14 cellular contexts compared by ENCODE assay signal in the genomic region with DNA sequence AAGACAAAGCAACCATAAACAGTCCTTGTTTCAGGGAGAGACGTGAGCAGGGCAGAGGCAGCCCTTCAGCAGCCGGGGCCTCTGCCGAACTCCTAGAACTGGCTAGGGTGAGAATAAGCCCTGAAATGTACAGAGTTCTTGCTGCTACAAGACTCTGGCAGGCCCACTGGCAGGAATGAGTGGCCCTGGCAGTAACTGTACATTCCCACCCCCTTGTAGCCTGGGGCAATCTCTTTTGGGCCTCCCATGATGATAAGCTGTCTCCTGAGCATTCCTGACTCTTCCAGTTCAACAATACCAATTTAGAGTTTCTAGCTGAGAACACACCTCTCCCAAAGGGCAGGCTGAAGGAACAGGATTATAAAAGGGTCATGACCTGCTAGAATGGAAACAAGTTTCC. TPM values are rescaled to one million over a fixed set of nuclear protein-coding genes. Genes with fewer than 3 reads are reported as not detected.
DNase-seq lines count a peak whose midpoint lies in the region; ATAC-seq and TF ChIP-seq lines count a peak whose summit lies in the region.
"Had no signal": no experiment of that assay in that cellular context is flagged by ENCODE, and none has a peak within 500 bp of the region (broad histone marks: within the 10 kb centered on the region; RNA-seq: fewer than 3 reads in every experiment).

No MANE protein-coding gene starts in this region.

- peaks cover 40 to 85% (median 74%) of the 10 kb centered on the region in 7 donors for H3K4me1 Mint-ChIP-seq in naive thymus-derived CD4-positive, alpha-beta T cell
- peaks cover 51% of the 10 kb centered on the region for H3K4me1 Mint-ChIP-seq in activated T-helper 2 cell treated with anti-CD3 and anti-CD28 coated beads, Interferon-gamma antibody, Interleukin-2, Interleukin-4, amounts not matched to agents 10 μg/mL and 5 μg/mL and 100 μg/mL, durations not matched to agents 14 hours and 24 hours and 36 hours (ENCODE audit: low read depth)

- peak overlapping the region in 8 of 9 donors; percentile 17 to 90 (median 59) for H3K27ac Mint-ChIP-seq in naive thymus-derived CD4-positive, alpha-beta T cell
- H3K27ac Mint-ChIP-seq in activated T-helper 2 cell treated with anti-CD3 and anti-CD28 coated beads, Interferon-gamma antibody, Interleukin-2, Interleukin-4, amounts not matched to agents 10 μg/mL and 5 μg/mL and 100 μg/mL, durations not matched to agents 14 hours and 24 hours and 36 hours: no peak overlapping the region

- no peak for ATAC-seq in naive thymus-derived CD4-positive, alpha-beta T cell
- ATAC-seq in GM19452 (IDR thresholded peaks at IDR 0.05; ENCODE audit: unreplicated experiment): no peak
- ATAC-seq: activated CD4-positive, CD25-positive, alpha-beta regulatory T cell treated with anti-CD3 and anti-CD28 coated beads, Interleukin-2, amount 50 U/mL, for 24 hours had no signal

- no peaks in the 10 kb centered on the region for H3K27me3 Mint-ChIP-seq in naive thymus-derived CD4-positive, alpha-beta T cell
- no peaks in the 10 kb centered on the region for H3K27me3 Mint-ChIP-seq in activated T-helper 2 cell treated with anti-CD3 and anti-CD28 coated beads, Interferon-gamma antibody, Interleukin-2, Interleukin-4, amounts not matched to agents 10 μg/mL and 5 μg/mL and 100 μg/mL, durations not matched to agents 14 hours and 24 hours and 36 hours (ENCODE audit: low read depth)

- H3K9me3 ChIP-seq in naive thymus-derived CD4-positive, alpha-beta T cell (ENCODE audit: control insufficient read depth in 2 of 3, low read length in 3 of 3): peaks cover 0 to 3% (median 0%) of the 10 kb centered on the region in 3 experiments

- no peak for TF ChIP-seq EP300 in Ishikawa (IDR thresholded peaks at IDR 0.05; ENCODE audit: borderline replicate concordance)

- peaks cover 0 to 36% (median 0%) of the 10 kb centered on the region in 5 donors for H3K36me3 Mint-ChIP-seq in naive thymus-derived CD4-positive, alpha-beta T cell
- peaks cover 12% of the 10 kb centered on the region for H3K36me3 Mint-ChIP-seq in activated T-helper 2 cell treated with anti-CD3 and anti-CD28 coated beads, Interferon-gamma antibody, Interleukin-2, Interleukin-4, amounts not matched to agents 10 μg/mL and 5 μg/mL and 100 μg/mL, durations not matched to agents 14 hours and 24 hours and 36 hours (ENCODE audit: low read depth)

- DNase-seq in EH (ENCODE audit: low read depth) (peak; percentile 83), astrocyte of the hippocampus (ENCODE audit: low read depth, low spot score) (peak; percentile 38), NCI-H446 treated with DMSO at 0.1 percent for 48 hours (lab: John Stamatoyannopoulos, UW) (no peak)
- DNase-seq in naive thymus-derived CD4-positive, alpha-beta T cell: no peak
- no peak for DNase-seq in activated T-helper 2 cell treated with anti-CD3 and anti-CD28 coated beads, Interferon-gamma antibody, Interleukin-2, Interleukin-4, amounts not matched to agents 10 μg/mL and 5 μg/mL and 100 μg/mL, durations not matched to agents 14 hours and 24 hours and 36 hours (ENCODE audit: low spot score)
- DNase-seq: amniotic stem cell, NCI-H2029, NCI-H748 treated with DMSO at 0.1 percent for 48 hours, posterior cingulate gyrus had no signal

- no peak overlapping the region for H3K4me3 ChIP-seq in naive thymus-derived CD4-positive, alpha-beta T cell (ENCODE audit: low read length)
- H3K4me3 ChIP-seq: hepatocyte had no signal

- H3K27ac ChIP-seq in naive thymus-derived CD4-positive, alpha-beta T cell (ENCODE audit: low read depth, low read length): no peak overlapping the region
- H3K27ac ChIP-seq: C4-2B, hepatocyte had no signal

- no peak for TF ChIP-seq RAD21 in Ishikawa (IDR thresholded peaks at IDR 0.05; ENCODE audit: low read depth)

- intact Hi-C loops in naive thymus-derived CD4-positive, alpha-beta T cell (cut with micrococcal nuclease): loop anchor here in 1 of 2 donors (5.0 kb wide), 2 partner anchors 61 to 184 kb away; a partner anchor contains a TSS
- intact Hi-C loops in activated T-helper 2 cell treated with anti-CD3 and anti-CD28 coated beads, Interferon-gamma antibody, Interleukin-2, Interleukin-4, amounts not matched to agents 10 μg/mL and 5 μg/mL and 100 μg/mL, durations not matched to agents 14 hours and 24 hours and 36 hours (cut with micrococcal nuclease): loop anchor here (5.0 to 10.0 kb wide), 3 partner anchors 56 to 166 kb away; a partner anchor contains a TSS

- H3K9me3 Mint-ChIP-seq in naive thymus-derived CD4-positive, alpha-beta T cell: peaks cover 0 to 3% (median 0%) of the 10 kb centered on the region in 11 donors
- H3K9me3 Mint-ChIP-seq in activated T-helper 2 cell treated with anti-CD3 and anti-CD28 coated beads, Interferon-gamma antibody, Interleukin-2, Interleukin-4, amounts not matched to agents 10 μg/mL and 5 μg/mL and 100 μg/mL, durations not matched to agents 14 hours and 24 hours and 36 hours: no peaks in the 10 kb centered on the region

- peaks cover 36 to 64% of the 10 kb centered on the region in 2 donors for H3K4me1 ChIP-seq in naive thymus-derived CD4-positive, alpha-beta T cell (ENCODE audit: control insufficient read depth in 2 of 2, insufficient read depth in 2 of 2, low read length in 2 of 2)

- H3K36me3 ChIP-seq in naive thymus-derived CD4-positive, alpha-beta T cell (ENCODE audit: control insufficient read depth in 2 of 3, insufficient read depth in 3 of 3, low read length in 3 of 3): no peaks in the 10 kb centered on the region

- CTCF ChIA-PET in naive thymus-derived CD4-positive, alpha-beta T cell (lab: Charles Lee): interaction anchor here (0.6 to 4.1 kb wide), 4 partner anchors 10 to 500 kb away, joined by 3 to 31 read pairs (median 8); a partner anchor contains a TSS

- no peaks in the 10 kb centered on the region for H3K27me3 ChIP-seq in naive thymus-derived CD4-positive, alpha-beta T cell (ENCODE audit: control insufficient read depth in 2 of 2, insufficient read depth in 2 of 2, low read length in 2 of 2)
- H3K27me3 ChIP-seq: hepatocyte had no signal

- peak overlapping the region in 1 of 10 donors; percentile 25 for H3K4me3 Mint-ChIP-seq in naive thymus-derived CD4-positive, alpha-beta T cell
- no peak overlapping the region for H3K4me3 Mint-ChIP-seq in activated T-helper 2 cell treated with anti-CD3 and anti-CD28 coated beads, Interferon-gamma antibody, Interleukin-2, Interleukin-4, amounts not matched to agents 10 μg/mL and 5 μg/mL and 100 μg/mL, durations not matched to agents 14 hours and 24 hours and 36 hours (ENCODE audit: low read depth)

- POLR2A ChIA-PET in naive thymus-derived CD4-positive, alpha-beta T cell (lab: Charles Lee): interaction anchor here (1.9 to 2.1 kb wide), 2 partner anchors 9 to 15 kb away, joined by 6 read pairs; a partner anchor contains a TSS

TF ChIP-seq in Ishikawa, 13 proteins besides CTCF, POLR2A, EP300 and RAD21:
- TF ChIP-seq TEAD4 (IDR thresholded peaks at IDR 0.05) (0 out of 2 replicates have a peak, but pooled peaks have one; percentile 31), ZBTB7A (IDR thresholded peaks at IDR 0.05; ENCODE audit: low read depth) (no peak)
TF ChIP-seq in Ishikawa: peak in this region for 1.

RNA-seq across cellular contexts. Expression of a gene that starts 54.3 kb away (rescaled TPM):
- 10 to 100 TPM; 10.4 to 47.2 (median 15.2) TPM for total RNA-seq in naive thymus-derived CD4-positive, alpha-beta T cell
- 10 to 100 TPM; 30.0 to 42.7 TPM for polyA plus RNA-seq in naive thymus-derived CD4-positive, alpha-beta T cell
- total RNA-seq in activated T-helper 2 cell treated with anti-CD3 and anti-CD28 coated beads, Interferon-gamma antibody, Interleukin-2, Interleukin-4, amounts not matched to agents 10 μg/mL and 5 μg/mL and 100 μg/mL, durations not matched to agents 14 hours and 24 hours and 36 hours: 52.3 and 58.1 TPM in 2 replicates

Comparison
In these comparisons a context has a peak if more than half of its experiments do, and no peak if none do; other contexts are left out.
1. DNase-seq: peak in EH (single experiment) and astrocyte of the hippocampus (single experiment); none in naive thymus-derived CD4-positive, alpha-beta T cell (0 of 9), NCI-H446 treated with DMSO at 0.1 percent for 48 hours (single experiment) and activated T-helper 2 cell treated with anti-CD3 and anti-CD28 coated beads, Interferon-gamma antibody, Interleukin-2, Interleukin-4, amounts not matched to agents 10 μg/mL and 5 μg/mL and 100 μg/mL, durations not matched to agents 14 hours and 24 hours and 36 hours (single experiment).